In genomic region chr1:24911651-24912144, GRCh38 we compare ENCODE assay signal across 2 cellular contexts.
TF ChIP-seq lines count a peak whose summit lies in the region.

No MANE protein-coding gene starts in this region.

TF ChIP-seq in HepG2, 621 proteins besides CTCF, POLR2A, EP300 and RAD21 (continues in another document):
- TF ChIP-seq TAF15 (IDR thresholded peaks at IDR 0.05; ENCODE audit: low read depth, low read length, poor library complexity, severe bottlenecking) = no peak
- no peak for TF ChIP-seq MLX (CRISPR knock-in tag; IDR thresholded peaks at IDR 0.05)
- TF ChIP-seq ZFP82 (CRISPR knock-in tag; IDR thresholded peaks at IDR 0.05; ENCODE audit: borderline replicate concordance) = no peak
- TF ChIP-seq RERE (CRISPR knock-in tag; IDR thresholded peaks at IDR 0.05; ENCODE audit: low read depth) = no peak
- no peak for TF ChIP-seq EHMT2 (IDR thresholded peaks at IDR 0.05; ENCODE audit: borderline replicate concordance, low read depth, low read length)
- TF ChIP-seq ZNF746 (CRISPR knock-in tag; IDR thresholded peaks at IDR 0.05) = 0 out of 2 replicates have a peak, but pooled peaks have one; percentile 4
- TF ChIP-seq ZHX1 (CRISPR knock-in tag; IDR thresholded peaks at IDR 0.05; ENCODE audit: low read depth) = no peak
- TF ChIP-seq ZNF510 (CRISPR knock-in tag; IDR thresholded peaks at IDR 0.05; ENCODE audit: low read depth) = no peak
- TF ChIP-seq GTF2F1 (IDR thresholded peaks at IDR 0.05; ENCODE audit: low read length) = no peak
- TF ChIP-seq DZIP1 (CRISPR knock-in tag; IDR thresholded peaks at IDR 0.05) = 0 out of 2 replicates have a peak, but pooled peaks have one; percentile 62

TF ChIP-seq in GM12891, 5 proteins besides CTCF, POLR2A, EP300 and RAD21:
- TF ChIP-seq TAF1 (IDR thresholded peaks at IDR 0.05; ENCODE audit: low read depth, low read length) = no peak
- TF ChIP-seq POLR2AphosphoS5 (IDR thresholded peaks at IDR 0.05; ENCODE audit: low read depth, low read length) = no peak
- TF ChIP-seq SPI1 (IDR thresholded peaks at IDR 0.05; ENCODE audit: low read depth, low read length) = no peak
- TF ChIP-seq PAX5 (IDR thresholded peaks at IDR 0.05; ENCODE audit: insufficient read depth, low read length, severe bottlenecking) = no peak
- TF ChIP-seq POU2F2 (IDR thresholded peaks at IDR 0.05; ENCODE audit: low read depth, low read length) = no peak
